In the genomic region with DNA sequence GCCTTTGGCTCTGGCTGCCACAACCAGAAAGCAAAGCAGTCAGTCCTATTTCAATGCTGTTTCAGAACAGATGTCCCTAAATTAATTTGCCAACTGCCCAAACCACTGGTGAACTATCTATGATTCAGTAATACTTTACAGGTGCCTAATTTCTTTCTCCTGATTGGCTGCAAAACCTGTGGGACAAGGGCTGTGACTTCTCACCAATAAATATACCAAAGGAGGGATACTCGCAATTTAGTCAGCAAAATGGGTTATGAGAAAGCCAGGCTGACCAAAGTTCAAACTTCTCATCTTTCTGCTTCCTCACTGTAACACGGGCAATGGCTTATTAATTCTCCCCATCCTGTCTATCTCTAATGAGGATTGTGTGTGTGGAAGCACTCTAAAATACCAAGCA, we compare ENCODE assay signal across 1 cellular context.
TF ChIP-seq lines count a peak whose summit lies in the region.

No MANE protein-coding gene starts in this region.

TF ChIP-seq in GM12878, 131 proteins besides CTCF, POLR2A, EP300 and RAD21:
- no peak for TF ChIP-seq STAT1 (conservative IDR thresholded peaks at IDR 0.05)
- no peak for TF ChIP-seq FOS (IDR thresholded peaks at IDR 0.05; ENCODE audit: borderline replicate concordance, extremely low read depth, insufficient read length)
- no peak for TF ChIP-seq MEF2B (IDR thresholded peaks at IDR 0.05; ENCODE audit: partially characterized antibody, poor library complexity, severe bottlenecking)
- no peak for TF ChIP-seq POLR2AphosphoS2 (IDR thresholded peaks at IDR 0.05; ENCODE audit: low read depth, low read length)
- no peak for TF ChIP-seq IKZF2 (IDR thresholded peaks at IDR 0.05)
- no peak for TF ChIP-seq CBX3 (IDR thresholded peaks at IDR 0.05; ENCODE audit: borderline replicate concordance, low read depth)
- no peak for TF ChIP-seq PAX5 (IDR thresholded peaks at IDR 0.05; ENCODE audit: borderline replicate concordance, low read depth, low read length)
- TF ChIP-seq, protein P1, sequence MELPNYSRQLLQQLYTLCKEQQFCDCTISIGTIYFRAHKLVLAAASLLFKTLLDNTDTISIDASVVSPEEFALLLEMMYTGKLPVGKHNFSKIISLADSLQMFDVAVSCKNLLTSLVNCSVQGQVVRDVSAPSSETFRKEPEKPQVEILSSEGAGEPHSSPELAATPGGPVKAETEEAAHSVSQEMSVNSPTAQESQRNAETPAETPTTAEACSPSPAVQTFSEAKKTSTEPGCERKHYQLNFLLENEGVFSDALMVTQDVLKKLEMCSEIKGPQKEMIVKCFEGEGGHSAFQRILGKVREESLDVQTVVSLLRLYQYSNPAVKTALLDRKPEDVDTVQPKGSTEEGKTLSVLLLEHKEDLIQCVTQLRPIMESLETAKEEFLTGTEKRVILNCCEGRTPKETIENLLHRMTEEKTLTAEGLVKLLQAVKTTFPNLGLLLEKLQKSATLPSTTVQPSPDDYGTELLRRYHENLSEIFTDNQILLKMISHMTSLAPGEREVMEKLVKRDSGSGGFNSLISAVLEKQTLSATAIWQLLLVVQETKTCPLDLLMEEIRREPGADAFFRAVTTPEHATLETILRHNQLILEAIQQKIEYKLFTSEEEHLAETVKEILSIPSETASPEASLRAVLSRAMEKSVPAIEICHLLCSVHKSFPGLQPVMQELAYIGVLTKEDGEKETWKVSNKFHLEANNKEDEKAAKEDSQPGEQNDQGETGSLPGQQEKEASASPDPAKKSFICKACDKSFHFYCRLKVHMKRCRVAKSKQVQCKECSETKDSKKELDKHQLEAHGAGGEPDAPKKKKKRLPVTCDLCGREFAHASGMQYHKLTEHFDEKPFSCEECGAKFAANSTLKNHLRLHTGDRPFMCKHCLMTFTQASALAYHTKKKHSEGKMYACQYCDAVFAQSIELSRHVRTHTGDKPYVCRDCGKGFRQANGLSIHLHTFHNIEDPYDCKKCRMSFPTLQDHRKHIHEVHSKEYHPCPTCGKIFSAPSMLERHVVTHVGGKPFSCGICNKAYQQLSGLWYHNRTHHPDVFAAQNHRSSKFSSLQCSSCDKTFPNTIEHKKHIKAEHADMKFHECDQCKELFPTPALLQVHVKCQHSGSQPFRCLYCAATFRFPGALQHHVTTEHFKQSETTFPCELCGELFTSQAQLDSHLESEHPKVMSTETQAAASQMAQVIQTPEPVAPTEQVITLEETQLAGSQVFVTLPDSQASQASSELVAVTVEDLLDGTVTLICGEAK (IDR thresholded peaks at IDR 0.05; ENCODE audit: borderline replicate concordance): no peak
- no peak for TF ChIP-seq KLF5 (IDR thresholded peaks at IDR 0.05; ENCODE audit: partially characterized antibody)
- TF ChIP-seq ZNF622 (IDR thresholded peaks at IDR 0.05): no peak
- TF ChIP-seq USF2 (IDR thresholded peaks at IDR 0.05; ENCODE audit: borderline replicate concordance, low read depth, low read length): no peak
- TF ChIP-seq EED (IDR thresholded peaks at IDR 0.05; ENCODE audit: low read depth): no peak
- no peak for TF ChIP-seq BMI1 (IDR thresholded peaks at IDR 0.05; ENCODE audit: borderline replicate concordance)
- TF ChIP-seq IRF4 (IDR thresholded peaks at IDR 0.05; ENCODE audit: low read depth, low read length): no peak
- no peak for TF ChIP-seq PML (IDR thresholded peaks at IDR 0.05; ENCODE audit: low read length)
